ENCODE assay signal across 26 cellular contexts in the genomic region with DNA sequence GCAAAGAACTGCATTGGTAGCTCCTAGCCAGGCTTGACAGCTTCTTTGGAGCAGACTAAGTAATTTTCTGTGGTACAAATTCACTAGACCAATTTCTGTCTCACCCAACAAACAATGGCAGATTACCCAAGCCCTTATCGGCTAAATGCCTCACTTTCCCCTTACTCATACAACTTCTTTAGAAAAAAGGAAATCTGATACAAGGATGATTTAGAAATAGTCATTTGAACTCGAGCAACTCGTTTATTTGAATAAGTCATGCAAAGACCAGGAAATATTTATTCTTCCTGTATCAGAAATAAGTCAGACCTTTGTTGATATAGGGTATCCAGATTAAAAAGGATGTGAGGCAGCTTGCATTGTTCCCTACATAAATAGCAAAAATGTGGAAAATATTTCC.
DNase-seq lines count a peak whose midpoint lies in the region; ATAC-seq, FAIRE-seq and TF ChIP-seq lines count a peak whose summit lies in the region.
"Had no signal": no experiment of that assay in that cellular context is flagged by ENCODE, and none has a peak within 500 bp of the region (broad histone marks: within the 10 kb centered on the region; RNA-seq: fewer than 3 reads in every experiment).

No MANE protein-coding gene starts in this region.

- no peak for TF ChIP-seq RAD21 in Ishikawa (IDR thresholded peaks at IDR 0.05; ENCODE audit: low read depth)

- H3K27ac ChIP-seq in ACC112 (ENCODE audit: low read depth, low read length) = peak overlapping the region; percentile 55
- peak overlapping the region; percentile 75 for H3K27ac ChIP-seq in brain microvascular endothelial cell
- H3K27ac ChIP-seq in kidney (ENCODE audit: low read depth in 2 of 2, low read length in 2 of 2) = no peak overlapping the region
- H3K27ac ChIP-seq: BLaER1 treated with 17β-estradiol and CSF1 and Interleukin-3, amounts not matched to agents 10 nM and 100 nM; coronary artery; neutrophil; RWPE1; WERI-Rb-1 had no signal

- no peak overlapping the region for H3K27ac Mint-ChIP-seq in chondrocyte (ENCODE audit: unreplicated experiment)
- H3K27ac Mint-ChIP-seq: activated naive CD8-positive, alpha-beta T cell; activated T-helper 2 cell treated with anti-CD3 and anti-CD28 coated beads, Interferon-gamma antibody, Interleukin-2, Interleukin-4, amounts not matched to agents 10 μg/mL and 5 μg/mL and 100 μg/mL, durations not matched to agents 14 hours and 24 hours and 36 hours; brain; stimulated activated naive B cell treated with anti-CD40 and anti-IgM and Interleukin-4, amounts not matched to agents 10 μg/mL and 1 μg/mL and 100 μg/mL, for 72 hours; T-helper 2 cell treated with Interferon-gamma antibody and Interleukin-4, amounts not matched to agents 5 μg/mL and 100 μg/mL, for 36 hours had no signal

- peak overlapping the region; percentile 12 for H2AFZ ChIP-seq in ACC112 (ENCODE audit: low read length, unreplicated experiment)

- no peaks in the 10 kb centered on the region for H3K9me3 ChIP-seq in kidney (ENCODE audit: control insufficient read depth in 1 of 2, low read length in 2 of 2)
- H3K9me3 ChIP-seq: BLaER1 treated with 17β-estradiol and CSF1 and Interleukin-3, amounts not matched to agents 10 nM and 100 nM; neutrophil had no signal

- no peak for TF ChIP-seq CTCF in brain microvascular endothelial cell (IDR thresholded peaks at IDR 0.05; ENCODE audit: low read depth, low read length, missing control alignments)
- no peak for TF ChIP-seq CTCF in kidney epithelial cell (IDR thresholded peaks at IDR 0.05; ENCODE audit: insufficient read depth, low read length, poor library complexity, severe bottlenecking)
- TF ChIP-seq CTCF in kidney (IDR thresholded peaks at IDR 0.05; ENCODE audit: borderline replicate concordance, extremely low read depth, insufficient read depth) = no peak
- TF ChIP-seq CTCF in chondrocyte (IDR thresholded peaks at IDR 0.05) = no peak

- H3K79me2 ChIP-seq in ACC112 (ENCODE audit: control insufficient read depth, insufficient read depth, low read length, unreplicated experiment) = no peaks in the 10 kb centered on the region

- FAIRE-seq in kidney (lab: Jason Lieb, UNC) = no peak
- FAIRE-seq: H1 had no signal

- no peak overlapping the region for H3K4me3 ChIP-seq in ACC112 (ENCODE audit: low read depth, low read length)
- H3K4me3 ChIP-seq in brain microvascular endothelial cell (ENCODE audit: low read depth, low read length) = no peak overlapping the region
- H3K4me3 ChIP-seq in kidney epithelial cell (ENCODE audit: low read depth, low read length) = no peak overlapping the region
- H3K4me3 ChIP-seq in kidney (ENCODE audit: low read length in 2 of 2) = no peak overlapping the region
- H3K4me3 ChIP-seq: BLaER1 treated with 17β-estradiol and CSF1 and Interleukin-3, amounts not matched to agents 10 nM and 100 nM; coronary artery; lung had no signal

- H3K36me3 ChIP-seq in ACC112 (ENCODE audit: insufficient read depth, low read length) = no peaks in the 10 kb centered on the region
- no peaks in the 10 kb centered on the region for H3K36me3 ChIP-seq in brain microvascular endothelial cell (replicated peaks)
- no peaks in the 10 kb centered on the region for H3K36me3 ChIP-seq in kidney epithelial cell (ENCODE audit: control insufficient read depth, insufficient read depth, low read length)
- no peaks in the 10 kb centered on the region for H3K36me3 ChIP-seq in kidney (ENCODE audit: control insufficient read depth in 1 of 2, insufficient read depth in 2 of 2, low read length in 2 of 2)
- H3K36me3 ChIP-seq: BLaER1 treated with 17β-estradiol and CSF1 and Interleukin-3, amounts not matched to agents 10 nM and 100 nM; neutrophil; WERI-Rb-1 had no signal

- no peak; the same call in 1 of the 2 replicates for TF ChIP-seq EP300 in Ishikawa (IDR thresholded peaks at IDR 0.05; ENCODE audit: borderline replicate concordance)

- peaks cover 30% of the 10 kb centered on the region for H3K4me1 Mint-ChIP-seq in chondrocyte (ENCODE audit: low read depth)
- H3K4me1 Mint-ChIP-seq: brain; stimulated activated naive B cell treated with anti-CD40 and anti-IgM and Interleukin-4, amounts not matched to agents 10 μg/mL and 1 μg/mL and 100 μg/mL, for 72 hours had no signal

- H3K4me1 ChIP-seq in ACC112 (ENCODE audit: control insufficient read depth, insufficient read depth, low read length, unreplicated experiment) (peaks cover 24% of the 10 kb centered on the region), kidney (ENCODE audit: control insufficient read depth in 1 of 2, insufficient read depth in 1 of 2, low read depth in 1 of 2, low read length in 2 of 2) (peaks cover 0 to 4% of the 10 kb centered on the region in 2 donors)
- H3K4me1 ChIP-seq: BLaER1 treated with 17β-estradiol and CSF1 and Interleukin-3, amounts not matched to agents 10 nM and 100 nM had no signal

- intact Hi-C loops in kidney (cut with DNase I) = no loop called here

- DNase-seq in brain microvascular endothelial cell = peak; percentile 71
- DNase-seq in kidney epithelial cell (ENCODE audit: low read depth) = peak; percentile 19
- DNase-seq in kidney = no peak
- no peak for DNase-seq in chondrocyte (ENCODE audit: low spot score)
- DNase-seq: activated CD8-positive, alpha-beta memory T cell treated with anti-CD3 and anti-CD28 coated beads, Interleukin-2, amount 50 U/mL, for 4 hours; Calu3; NCI-H2171 treated with DMSO at 0.1 percent for 48 hours; NCI-H69; stimulated activated CD4-positive, alpha-beta T cell treated with anti-CD3 and anti-CD28 coated beads, Interleukin-2, amount 100 ng/mL, for 48 hours; stimulated activated naive B cell treated with anti-CD40 and anti-IgM and Interleukin-4, amounts not matched to agents 10 μg/mL and 1 μg/mL and 100 μg/mL, for 72 hours; WERI-Rb-1 had no signal

- H3K4me3 Mint-ChIP-seq in chondrocyte (ENCODE audit: unreplicated experiment) = no peak overlapping the region
- H3K4me3 Mint-ChIP-seq: activated naive CD8-positive, alpha-beta T cell; brain; stimulated activated naive B cell treated with anti-CD40 and anti-IgM and Interleukin-4, amounts not matched to agents 10 μg/mL and 1 μg/mL and 100 μg/mL, for 72 hours; T-helper 2 cell treated with Interferon-gamma antibody and Interleukin-4, amounts not matched to agents 5 μg/mL and 100 μg/mL, for 36 hours had no signal

- H3K9me3 Mint-ChIP-seq in chondrocyte (ENCODE audit: low read depth) = peaks cover 4% of the 10 kb centered on the region

- H3K36me3 Mint-ChIP-seq in chondrocyte (ENCODE audit: low read depth) = no peaks in the 10 kb centered on the region
- H3K36me3 Mint-ChIP-seq: activated naive CD8-positive, alpha-beta T cell; brain; stimulated activated naive B cell treated with anti-CD40 and anti-IgM and Interleukin-4, amounts not matched to agents 10 μg/mL and 1 μg/mL and 100 μg/mL, for 72 hours had no signal

- no peaks in the 10 kb centered on the region for H3K27me3 ChIP-seq in ACC112 (ENCODE audit: insufficient read depth, low read length)
- H3K27me3 ChIP-seq in brain microvascular endothelial cell (replicated peaks) = no peaks in the 10 kb centered on the region
- H3K27me3 ChIP-seq in kidney epithelial cell (ENCODE audit: control insufficient read depth, insufficient read depth, low read length) = no peaks in the 10 kb centered on the region
- H3K27me3 ChIP-seq: BLaER1 treated with 17β-estradiol and CSF1 and Interleukin-3, amounts not matched to agents 10 nM and 100 nM; neutrophil had no signal

- H3K9ac ChIP-seq in kidney (ENCODE audit: low read length in 2 of 2) = no peak overlapping the region
- H3K9ac ChIP-seq: BLaER1 treated with 17β-estradiol and CSF1 and Interleukin-3, amounts not matched to agents 10 nM and 100 nM had no signal

- ATAC-seq in HG02678 (IDR thresholded peaks at IDR 0.05; ENCODE audit: unreplicated experiment) = no peak
- no peak for ATAC-seq in HG02884 (IDR thresholded peaks at IDR 0.05; ENCODE audit: unreplicated experiment)
- ATAC-seq: SK-N-SH treated with all-trans-retinoic acid at 6 μM for 48 hours; stimulated activated naive B cell treated with anti-CD40 and anti-IgM and Interleukin-4, amounts not matched to agents 10 μg/mL and 1 μg/mL and 100 μg/mL, for 72 hours had no signal

- in situ Hi-C loops in brain microvascular endothelial cell (cut with HindIII; ENCODE audit: low pct_ligation_motif_present, low sequenced_read_pairs) = no loop called here

- no peaks in the 10 kb centered on the region for H3K27me3 Mint-ChIP-seq in chondrocyte (ENCODE audit: low read depth)
- H3K27me3 Mint-ChIP-seq: activated naive CD8-positive, alpha-beta T cell; brain; stimulated activated naive B cell treated with anti-CD40 and anti-IgM and Interleukin-4, amounts not matched to agents 10 μg/mL and 1 μg/mL and 100 μg/mL, for 72 hours had no signal

TF ChIP-seq in Ishikawa, 13 proteins besides CTCF, POLR2A, EP300 and RAD21 (continues in another document):
- TF ChIP-seq EGR1 (IDR thresholded peaks at IDR 0.05) = no peak
- TF ChIP-seq, protein P1, sequence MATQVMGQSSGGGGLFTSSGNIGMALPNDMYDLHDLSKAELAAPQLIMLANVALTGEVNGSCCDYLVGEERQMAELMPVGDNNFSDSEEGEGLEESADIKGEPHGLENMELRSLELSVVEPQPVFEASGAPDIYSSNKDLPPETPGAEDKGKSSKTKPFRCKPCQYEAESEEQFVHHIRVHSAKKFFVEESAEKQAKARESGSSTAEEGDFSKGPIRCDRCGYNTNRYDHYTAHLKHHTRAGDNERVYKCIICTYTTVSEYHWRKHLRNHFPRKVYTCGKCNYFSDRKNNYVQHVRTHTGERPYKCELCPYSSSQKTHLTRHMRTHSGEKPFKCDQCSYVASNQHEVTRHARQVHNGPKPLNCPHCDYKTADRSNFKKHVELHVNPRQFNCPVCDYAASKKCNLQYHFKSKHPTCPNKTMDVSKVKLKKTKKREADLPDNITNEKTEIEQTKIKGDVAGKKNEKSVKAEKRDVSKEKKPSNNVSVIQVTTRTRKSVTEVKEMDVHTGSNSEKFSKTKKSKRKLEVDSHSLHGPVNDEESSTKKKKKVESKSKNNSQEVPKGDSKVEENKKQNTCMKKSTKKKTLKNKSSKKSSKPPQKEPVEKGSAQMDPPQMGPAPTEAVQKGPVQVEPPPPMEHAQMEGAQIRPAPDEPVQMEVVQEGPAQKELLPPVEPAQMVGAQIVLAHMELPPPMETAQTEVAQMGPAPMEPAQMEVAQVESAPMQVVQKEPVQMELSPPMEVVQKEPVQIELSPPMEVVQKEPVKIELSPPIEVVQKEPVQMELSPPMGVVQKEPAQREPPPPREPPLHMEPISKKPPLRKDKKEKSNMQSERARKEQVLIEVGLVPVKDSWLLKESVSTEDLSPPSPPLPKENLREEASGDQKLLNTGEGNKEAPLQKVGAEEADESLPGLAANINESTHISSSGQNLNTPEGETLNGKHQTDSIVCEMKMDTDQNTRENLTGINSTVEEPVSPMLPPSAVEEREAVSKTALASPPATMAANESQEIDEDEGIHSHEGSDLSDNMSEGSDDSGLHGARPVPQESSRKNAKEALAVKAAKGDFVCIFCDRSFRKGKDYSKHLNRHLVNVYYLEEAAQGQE (IDR thresholded peaks at IDR 0.05; ENCODE audit: low read depth) = no peak
- no peak for TF ChIP-seq CREB1 (IDR thresholded peaks at IDR 0.05; ENCODE audit: low read depth)
- no peak for TF ChIP-seq TEAD4 (IDR thresholded peaks at IDR 0.05)
- TF ChIP-seq TCF12 (IDR thresholded peaks at IDR 0.05; ENCODE audit: low read depth) = no peak
- no peak for TF ChIP-seq CEBPB (IDR thresholded peaks at IDR 0.05)
- no peak for TF ChIP-seq NFIC (IDR thresholded peaks at IDR 0.05)

Comparison
In these comparisons a context has a peak if more than half of its experiments do, and no peak if none do; other contexts are left out.
1. H3K27ac ChIP-seq: peak in ACC112 (single experiment) and brain microvascular endothelial cell (single experiment); none in kidney (0 of 2).
2. DNase-seq: peak in brain microvascular endothelial cell (single experiment) and kidney epithelial cell (single experiment); none in kidney (single experiment) and chondrocyte (single experiment).